8 cellular contexts compared by ENCODE assay signal in genomic region chr1:209805341-209805781, GRCh38. TPM values are rescaled to one million over a fixed set of nuclear protein-coding genes. Genes with fewer than 3 reads are reported as not detected.
DNase-seq lines count a peak whose midpoint lies in the region; ATAC-seq, FAIRE-seq and TF ChIP-seq lines count a peak whose summit lies in the region.

No MANE protein-coding gene starts in this region.

- 5 to 7% methylated on average over 19 of the region's 19 CpGs for WGBS in pancreas, 2 donors

- peak overlapping the region; percentile 56 for H3K9ac ChIP-seq in ES-I3 (ENCODE audit: low read depth, low read length)

- H3K27me3 ChIP-seq in foreskin keratinocyte: no peaks in the 10 kb centered on the region
- H3K27me3 ChIP-seq in pancreas: no peaks in the 10 kb centered on the region

- H3K4me3 ChIP-seq in pancreas: peak overlapping the region; percentile 51 to 71 (median 65)

- TF ChIP-seq CTCF in VCaP (conservative IDR thresholded peaks at IDR 0.05) (no peak), foreskin keratinocyte (conservative IDR thresholded peaks at IDR 0.05) (no peak), pancreas (IDR thresholded peaks at IDR 0.05) (no peak)

- peak in 1 of 2 donors; percentile 42 for DNase-seq in foreskin keratinocyte
- DNase-seq in pancreas: peak; percentile 41 to 73 (median 46)
- no peak for DNase-seq in NCI-H1092 (lab: John Stamatoyannopoulos, UW)
- DNase-seq in activated CD4-positive, alpha-beta T cell treated with anti-CD3 and anti-CD28 coated beads for 1 hour: no peak
- no peak for DNase-seq in amniotic stem cell (lab: John Stamatoyannopoulos, UW)
- DNase-seq in NCI-H2029 treated with DMSO at 0.1 percent for 48 hours (lab: John Stamatoyannopoulos, UW): no peak

- intact Hi-C loops in pancreas (cut with DNase I): no loop called here

- H3K27ac ChIP-seq in VCaP: peak overlapping the region; percentile 82
- peak overlapping the region; percentile 100 for H3K27ac ChIP-seq in foreskin keratinocyte
- H3K27ac ChIP-seq in pancreas: peak overlapping the region; percentile 76 to 91 (median 86)

- no peaks in the 10 kb centered on the region for H3K9me3 ChIP-seq in ES-I3 (ENCODE audit: control insufficient read depth, insufficient read depth, low read length)
- H3K9me3 ChIP-seq in pancreas: no peaks in the 10 kb centered on the region

- no peaks in the 10 kb centered on the region for H3K36me3 ChIP-seq in ES-I3 (ENCODE audit: insufficient read depth, low read length)
- peaks cover 0 to 1% (median 0%) of the 10 kb centered on the region in 3 donors for H3K36me3 ChIP-seq in pancreas

- no peak for FAIRE-seq in pancreas (lab: Jason Lieb, UNC)

- ATAC-seq in foreskin keratinocyte (no peak), pancreas (peak; percentile 33 to 61 (median 48))

- H3K4me1 ChIP-seq in ES-I3 (ENCODE audit: insufficient read depth, low read length) (peaks cover 6% of the 10 kb centered on the region; the same call in 1 of the 2 replicates), foreskin keratinocyte (peaks cover 26% of the 10 kb centered on the region), pancreas (peaks cover 29 to 35% (median 34%) of the 10 kb centered on the region in 3 donors)

RNA-seq across cellular contexts. Expression of gene IRF6, which starts 0.6 kb away (rescaled TPM):
- 160 and 194 TPM in 2 replicates for total RNA-seq in foreskin keratinocyte
- 70.3 and 93.1 TPM in 2 replicates for polyA plus RNA-seq in foreskin keratinocyte
- 10 to 100 TPM; 17.3 to 36.8 (median 22.0) TPM for total RNA-seq in pancreas
- polyA plus RNA-seq in pancreas: 10 to 100 TPM in 1 of 2 donors, 1 to 10 TPM in 1; 7.7 to 13.1 TPM

RNA-seq across cellular contexts. Expression of gene C1orf74, which starts 21.0 kb away (rescaled TPM):
- total RNA-seq in foreskin keratinocyte (11.0 and 12.3 TPM in 2 replicates), pancreas (1 to 10 TPM in 1 of 6 donors, under 1 TPM in 5; 0.39 to 1.2 (median 0.78) TPM)
- polyA plus RNA-seq in foreskin keratinocyte (5.7 and 6.1 TPM in 2 replicates), pancreas (under 1 TPM; 0.80 to 0.92 TPM)

RNA-seq across cellular contexts. Expression of gene UTP25, which starts 22.4 kb away (rescaled TPM):
- total RNA-seq in foreskin keratinocyte (9.0 and 9.2 TPM in 2 replicates), pancreas (1 to 10 TPM; 2.4 to 4.4 (median 3.7) TPM)
- polyA plus RNA-seq in foreskin keratinocyte (3.2 and 3.7 TPM in 2 replicates), pancreas (1 to 10 TPM in 1 of 2 donors, under 1 TPM in 1; 0.95 to 1.9 TPM)

RNA-seq across cellular contexts. Expression of gene TRAF3IP3, which starts 49.5 kb away (rescaled TPM):
- total RNA-seq in foreskin keratinocyte (not detected in 2 replicates), pancreas (1 to 10 TPM in 4 of 6 donors, under 1 TPM in 2; 0.42 to 5.5 (median 1.5) TPM)
- polyA plus RNA-seq in foreskin keratinocyte (0.01 TPM in 1 of 2 replicates, not detected in the other), pancreas (1 to 10 TPM in 1 of 2 donors, under 1 TPM in 1; 0.68 to 1.4 TPM)

Comparison
In these comparisons a context has a peak if more than half of its experiments do, and no peak if none do; other contexts are left out.
1. DNase-seq: peak in pancreas (6 of 6); none in NCI-H1092 (single experiment), activated CD4-positive, alpha-beta T cell treated with anti-CD3 and anti-CD28 coated beads for 1 hour (single experiment), amniotic stem cell (single experiment) and NCI-H2029 treated with DMSO at 0.1 percent for 48 hours (single experiment).
2. Peak in every context shown above with its lines, with median percentiles within 50 percentile points of each other: H3K27ac ChIP-seq.